8 cellular contexts compared by ENCODE assay signal in the genomic region with DNA sequence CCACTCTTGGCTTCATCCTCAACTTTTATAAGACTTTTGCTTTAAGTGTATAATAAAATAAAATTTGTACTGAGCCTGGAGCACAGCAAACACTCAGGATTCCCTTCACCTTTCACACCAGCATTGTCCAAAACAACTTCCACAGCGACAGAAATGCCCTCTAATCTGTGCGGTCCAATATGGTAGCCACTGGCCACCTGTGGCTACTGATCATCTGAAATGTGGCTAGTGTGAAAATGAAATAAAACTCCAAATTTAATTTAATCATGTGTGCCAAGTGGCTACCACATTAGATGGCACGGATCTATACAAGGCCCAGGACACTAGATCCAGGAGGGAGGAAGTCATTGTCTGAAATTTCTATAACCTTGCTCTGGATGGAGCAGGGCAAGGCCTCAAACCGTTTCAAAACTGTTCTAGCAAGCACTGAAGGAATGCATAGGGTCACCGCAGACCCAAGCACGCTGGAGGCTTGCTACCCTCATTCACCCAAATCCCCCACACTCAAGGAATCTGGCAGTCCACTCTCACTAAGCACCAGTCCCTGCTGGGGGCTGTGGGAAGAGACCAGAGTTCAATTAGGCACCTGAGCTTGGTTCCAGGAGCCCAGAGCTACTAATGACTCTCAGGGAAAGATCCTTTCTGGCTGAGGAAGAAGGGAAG. TPM values are rescaled to one million over a fixed set of nuclear protein-coding genes. Genes with fewer than 3 reads are reported as not detected.
DNase-seq lines count a peak whose midpoint lies in the region; ATAC-seq and TF ChIP-seq lines count a peak whose summit lies in the region.

No MANE protein-coding gene starts in this region.

- H3K27ac Mint-ChIP-seq in Calu3 (ENCODE audit: unreplicated experiment) (peak overlapping the region; percentile 98), osteocyte (ENCODE audit: unreplicated experiment) (peak overlapping the region; percentile 98)

- H2AFZ ChIP-seq in OCI-LY3 (ENCODE audit: low read depth, low read length) = no peak overlapping the region

- H3K4me1 Mint-ChIP-seq in Calu3 (ENCODE audit: low read depth, unreplicated experiment) (peaks cover 58% of the 10 kb centered on the region), osteocyte (ENCODE audit: unreplicated experiment) (peaks cover 41% of the 10 kb centered on the region)

- H3K4me2 ChIP-seq in OCI-LY3 (ENCODE audit: low read length) = peak overlapping the region; percentile 92

- H3K4me1 ChIP-seq in OCI-LY3 (ENCODE audit: low read length) = peaks cover 51% of the 10 kb centered on the region
- peaks cover 50% of the 10 kb centered on the region for H3K4me1 ChIP-seq in effector memory CD4-positive, alpha-beta T cell (ENCODE audit: control insufficient read depth, insufficient read depth, low read length, poor library complexity, severe bottlenecking)

- no peaks in the 10 kb centered on the region for H3K27me3 ChIP-seq in OCI-LY3 (ENCODE audit: low read depth, low read length)
- no peaks in the 10 kb centered on the region for H3K27me3 ChIP-seq in effector memory CD4-positive, alpha-beta T cell (replicated peaks; ENCODE audit: control insufficient read depth, insufficient read depth, low read length, poor library complexity, severe bottlenecking)

- peak overlapping the region; percentile 90 for H3K4me3 ChIP-seq in OCI-LY3 (ENCODE audit: low read length)
- peak overlapping the region; percentile 73 for H3K4me3 ChIP-seq in effector memory CD4-positive, alpha-beta T cell (ENCODE audit: insufficient read depth, low read depth, low read length, poor library complexity, severe bottlenecking)

- ATAC-seq in GM21576 (IDR thresholded peaks at IDR 0.05; ENCODE audit: unreplicated experiment) = no peak

- peaks cover 83% of the 10 kb centered on the region for H3K36me3 Mint-ChIP-seq in Calu3 (ENCODE audit: insufficient read depth, unreplicated experiment)
- peaks cover 22% of the 10 kb centered on the region for H3K36me3 Mint-ChIP-seq in osteocyte (ENCODE audit: unreplicated experiment)

- BruUV-seq in Calu3 (replicated peaks; lab: Mats Ljungman, UMichigan) = TSS peak; percentile 69

- CTCF ChIA-PET in Calu3 (lab: Charles Lee) = interaction anchor here (0.7 to 5.0 kb wide), 3 partner anchors 12 to 151 kb away, joined by 3 to 30 read pairs (median 3); no protein-coding TSS in a partner anchor

- peak overlapping the region; percentile 64 for H3K27ac ChIP-seq in OCI-LY3 (ENCODE audit: low read length)
- peak overlapping the region; percentile 96 for H3K27ac ChIP-seq in effector memory CD4-positive, alpha-beta T cell (ENCODE audit: insufficient read depth, low read length, poor library complexity, severe bottlenecking)

- peaks cover 26% of the 10 kb centered on the region for H4K20me1 ChIP-seq in OCI-LY3 (ENCODE audit: insufficient read depth, low read length)

- H3K9me3 Mint-ChIP-seq in Calu3 (ENCODE audit: low read depth, unreplicated experiment) = peaks cover 2% of the 10 kb centered on the region
- no peaks in the 10 kb centered on the region for H3K9me3 Mint-ChIP-seq in osteocyte (ENCODE audit: unreplicated experiment)

- H3K36me3 ChIP-seq in OCI-LY3 (replicated peaks; ENCODE audit: low read depth, low read length) = peaks cover 47% of the 10 kb centered on the region
- H3K36me3 ChIP-seq in effector memory CD4-positive, alpha-beta T cell (ENCODE audit: control insufficient read depth, insufficient read depth, low read length) = peaks cover 31% of the 10 kb centered on the region

- no peaks in the 10 kb centered on the region for H3K9me3 ChIP-seq in OCI-LY3 (ENCODE audit: insufficient read depth, low read length)
- H3K9me3 ChIP-seq in effector memory CD4-positive, alpha-beta T cell (ENCODE audit: control insufficient read depth, low read length) = no peaks in the 10 kb centered on the region

- peak overlapping the region; percentile 97 for H3K9ac ChIP-seq in OCI-LY3 (ENCODE audit: low read length)

- no peak for DNase-seq in Calu3
- no peak for DNase-seq in effector memory CD4-positive, alpha-beta T cell
- no peak for DNase-seq in osteocyte (ENCODE audit: extremely low spot score, unreplicated experiment)
- DNase-seq in activated gamma-delta T cell treated with Interleukin-2 at 50 U/mL for 16 hours = no peak
- no peak for DNase-seq in kidney glomerular epithelial cell (lab: John Stamatoyannopoulos, UW)
- DNase-seq in activated gamma-delta T cell (lab: John Stamatoyannopoulos, UW) = no peak

- intact Hi-C loops in Calu3 (cut with micrococcal nuclease; ENCODE audit: unreplicated experiment) = no loop called here

- H3K79me2 ChIP-seq in OCI-LY3 (ENCODE audit: low read length) = peaks cover 42% of the 10 kb centered on the region

- H3K4me3 Mint-ChIP-seq in Calu3 (ENCODE audit: low read depth, unreplicated experiment) (peak overlapping the region; percentile 86), osteocyte (ENCODE audit: unreplicated experiment) (peak overlapping the region; percentile 88)

- TF ChIP-seq CTCF in Calu3 (IDR thresholded peaks at IDR 0.05; ENCODE audit: unreplicated experiment) (no peak), OCI-LY3 (IDR thresholded peaks at IDR 0.05; ENCODE audit: low read depth, low read length) (no peak), osteocyte (IDR thresholded peaks at IDR 0.05) (no peak)

- H3K27me3 Mint-ChIP-seq in Calu3 (ENCODE audit: unreplicated experiment) (no peaks in the 10 kb centered on the region), osteocyte (ENCODE audit: unreplicated experiment) (no peaks in the 10 kb centered on the region)

RNA-seq across cellular contexts. Expression of a gene that starts 6.3 kb away (rescaled TPM):
- total RNA-seq in Calu3 (2022) = 0.33 and 0.39 TPM in 2 replicates
- 0.05 TPM in 1 of 2 replicates, not detected in the other for total RNA-seq in osteocyte

RNA-seq across cellular contexts. Expression of a gene that starts 14.8 kb away (rescaled TPM):
- total RNA-seq in Calu3 (2022) (59.8 and 62.9 TPM in 2 replicates), osteocyte (41.4 and 42.3 TPM in 2 replicates)
